ENCODE assay signal across 26 cellular contexts in genomic region chr11:61338783-61339489, GRCh38.
"Had no signal": no experiment of that assay in that cellular context is flagged by ENCODE, and none has a peak within 500 bp of the region (broad histone marks: within the 10 kb centered on the region; RNA-seq: fewer than 3 reads in every experiment).

No MANE protein-coding gene starts in this region.

- H3K27ac Mint-ChIP-seq: activated naive CD4-positive, alpha-beta T cell treated with anti-CD3 and anti-CD28 coated beads, Interleukin-2, amount 10 ng/mL, durations not matched to agents 7 days and 5 days; mesothelial cell of epicardium; T-cell had no signal

- H3K27me3 ChIP-seq: ascending aorta, esophagus squamous epithelium, pancreas had no signal

- H3K9me3 Mint-ChIP-seq: activated naive CD4-positive, alpha-beta T cell treated with anti-CD3 and anti-CD28 coated beads, Interleukin-2, amount 10 ng/mL, durations not matched to agents 7 days and 5 days; activated naive CD8-positive, alpha-beta T cell treated with anti-CD3 and anti-CD28 coated beads, Interleukin-2, amount 10 ng/mL, durations not matched to agents 7 days and 5 days; brain; dendritic cell treated with granulocyte-macrophage colony-stimulating factor and Interleukin-4, amounts not matched to agents 40 ng/mL and 50 ng/mL, for 4 days; mesothelial cell of epicardium; naive B cell; nephron progenitor cell; stimulated activated naive CD8-positive, alpha-beta T cell treated with anti-CD3 and anti-CD28 coated beads, Interleukin-15, Interleukin-2, amounts not matched to agents 100 ng/mL and 50 ng/mL, for 24 hours; T-cell had no signal

- H3K27me3 Mint-ChIP-seq: activated naive CD4-positive, alpha-beta T cell treated with anti-CD3 and anti-CD28 coated beads, Interleukin-2, amount 10 ng/mL, durations not matched to agents 7 days and 5 days; activated naive CD8-positive, alpha-beta T cell treated with anti-CD3 and anti-CD28 coated beads, Interleukin-2, amount 10 ng/mL, durations not matched to agents 7 days and 5 days; dendritic cell treated with granulocyte-macrophage colony-stimulating factor and Interleukin-4, amounts not matched to agents 40 ng/mL and 50 ng/mL, for 4 days; naive B cell; stimulated activated naive CD8-positive, alpha-beta T cell treated with anti-CD3 and anti-CD28 coated beads, Interleukin-15, Interleukin-2, amounts not matched to agents 100 ng/mL and 50 ng/mL, for 24 hours; T-cell had no signal

- H3K9me3 ChIP-seq: ascending aorta, esophagus squamous epithelium, left ventricle myocardium inferior, pancreas, psoas muscle, thoracic aorta had no signal

- H3K4me3 Mint-ChIP-seq: activated naive CD4-positive, alpha-beta T cell treated with anti-CD3 and anti-CD28 coated beads, Interleukin-2, amount 10 ng/mL, durations not matched to agents 7 days and 5 days; activated naive CD8-positive, alpha-beta T cell treated with anti-CD3 and anti-CD28 coated beads, Interleukin-2, amount 10 ng/mL, durations not matched to agents 7 days and 5 days; brain; dendritic cell treated with granulocyte-macrophage colony-stimulating factor and Interleukin-4, amounts not matched to agents 40 ng/mL and 50 ng/mL, for 4 days; mesothelial cell of epicardium; nephron progenitor cell; stimulated activated naive CD8-positive, alpha-beta T cell treated with anti-CD3 and anti-CD28 coated beads, Interleukin-15, Interleukin-2, amounts not matched to agents 100 ng/mL and 50 ng/mL, for 24 hours; T-cell had no signal

- DNase-seq: activated CD4-positive, alpha-beta T cell treated with anti-CD3 and anti-CD28 coated beads for 4 hours; activated CD4-positive, alpha-beta T cell treated with anti-CD3 and anti-CD28 coated beads, Interleukin-2, amount 50 U/mL, for 4 hours; activated gamma-delta T cell; activated naive CD4-positive, alpha-beta T cell treated with anti-CD3 and anti-CD28 coated beads, Interleukin-2, amount 10 ng/mL, durations not matched to agents 7 days and 5 days; activated naive CD8-positive, alpha-beta T cell treated with anti-CD3 and anti-CD28 coated beads, Interleukin-2, amount 10 ng/mL, durations not matched to agents 7 days and 5 days; effector CD4-positive, alpha-beta T cell; esophagus squamous epithelium; foreskin melanocyte; left ventricle myocardium inferior; naive B cell; nephron progenitor cell; psoas muscle; T-cell; trophoblast cell had no signal

- H3K4me3 ChIP-seq: ascending aorta, esophagus squamous epithelium, left ventricle myocardium inferior, pancreas, psoas muscle, thoracic aorta had no signal

- ATAC-seq: pancreas, psoas muscle, T-cell had no signal

- FAIRE-seq: endometrium, islet of Langerhans, pancreas, urothelium cell line had no signal

- H3K36me3 Mint-ChIP-seq: activated naive CD8-positive, alpha-beta T cell treated with anti-CD3 and anti-CD28 coated beads, Interleukin-2, amount 10 ng/mL, durations not matched to agents 7 days and 5 days had no signal

- H3K27ac ChIP-seq: ascending aorta, epithelial cell of prostate, esophagus squamous epithelium, left ventricle myocardium inferior, pancreas, psoas muscle, thoracic aorta, VCaP had no signal
